In genomic region chr10:48608279-48608681, GRCh38 we compare ENCODE assay signal across 9 cellular contexts. TPM values are rescaled to one million over a fixed set of nuclear protein-coding genes. Genes with fewer than 3 reads are reported as not detected.
DNase-seq lines count a peak whose midpoint lies in the region; ATAC-seq and TF ChIP-seq lines count a peak whose summit lies in the region.
"Had no signal": no experiment of that assay in that cellular context is flagged by ENCODE, and none has a peak within 500 bp of the region (broad histone marks: within the 10 kb centered on the region; RNA-seq: fewer than 3 reads in every experiment).

No MANE protein-coding gene starts in this region.

- H3K4me3 ChIP-seq in A673 (ENCODE audit: low read depth, low read length, poor library complexity, severe bottlenecking) (no peak overlapping the region), GM23338 (no peak overlapping the region)

- H3F3A ChIP-seq in GM23338 (replicated peaks; ENCODE audit: low read depth) = no peaks in the 10 kb centered on the region

- no peaks in the 10 kb centered on the region for H3K9me3 ChIP-seq in A673 (ENCODE audit: low read depth, low read length, poor library complexity, severe bottlenecking)

- no peak overlapping the region for H3K27ac Mint-ChIP-seq in GM23338
- H3K27ac Mint-ChIP-seq in activated CD4-positive, alpha-beta T cell treated with anti-CD3 and anti-CD28 coated beads, Interleukin-2, amount 10 ng/mL, durations not matched to agents 24 days and 14 days = no peak overlapping the region
- H3K27ac Mint-ChIP-seq: IgD-negative memory B cell had no signal

- H3K36me3 ChIP-seq in A673 (ENCODE audit: insufficient read depth, low read length, poor library complexity, severe bottlenecking) (no peaks in the 10 kb centered on the region), GM23338 (ENCODE audit: insufficient read depth) (no peaks in the 10 kb centered on the region)

- POLR2A ChIA-PET in A673 (lab: Charles Lee; ENCODE audit: low non-redundant PET) = no interaction called here

- no peak overlapping the region for H3K4me2 ChIP-seq in GM23338

- intact Hi-C loops in A673 (cut with micrococcal nuclease; ENCODE audit: unreplicated experiment) (no loop called here), cardiac septum (cut with DNase I) (loop anchor here (5.0 kb wide), 1 partner anchor 49 kb away; no protein-coding TSS in a partner anchor), sciatic nerve (cut with DNase I) (no loop called here)
- intact Hi-C loops in activated CD4-positive, alpha-beta T cell treated with anti-CD3 and anti-CD28 coated beads, Interleukin-2, amount 10 ng/mL, durations not matched to agents 24 days and 14 days (cut with micrococcal nuclease) = loop anchor here (1.0 to 5.0 kb wide), 2 partner anchors 49 to 245 kb away; no protein-coding TSS in a partner anchor

- peaks cover 55% of the 10 kb centered on the region for H3K27me3 ChIP-seq in A673 (replicated peaks; ENCODE audit: insufficient read depth, low read depth, low read length, poor library complexity)
- H3K27me3 ChIP-seq in GM23338 (ENCODE audit: insufficient read depth) = peaks cover 26% of the 10 kb centered on the region

- peaks cover 22% of the 10 kb centered on the region for H3K4me1 Mint-ChIP-seq in GM23338
- no peaks in the 10 kb centered on the region for H3K4me1 Mint-ChIP-seq in activated CD4-positive, alpha-beta T cell treated with anti-CD3 and anti-CD28 coated beads, Interleukin-2, amount 10 ng/mL, durations not matched to agents 24 days and 14 days

- no peaks in the 10 kb centered on the region for H3K36me3 Mint-ChIP-seq in GM23338 (ENCODE audit: low read depth)
- H3K36me3 Mint-ChIP-seq in activated CD4-positive, alpha-beta T cell treated with anti-CD3 and anti-CD28 coated beads, Interleukin-2, amount 10 ng/mL, durations not matched to agents 24 days and 14 days (ENCODE audit: low read depth) = no peaks in the 10 kb centered on the region
- H3K36me3 Mint-ChIP-seq: IgD-negative memory B cell had no signal

- H3K4me1 ChIP-seq in A673 (ENCODE audit: insufficient read depth, low read length, poor library complexity, severe bottlenecking) (no peaks in the 10 kb centered on the region), GM23338 (ENCODE audit: insufficient read depth) (peaks cover 23% of the 10 kb centered on the region; the same call in 1 of the 2 replicates)

- H2AFZ ChIP-seq in GM23338 = peak overlapping the region; percentile 87

- H3K9me2 ChIP-seq in GM23338 (ENCODE audit: insufficient read depth) = peaks cover 5% of the 10 kb centered on the region; the same call in 1 of the 2 replicates

- H4K20me1 ChIP-seq in GM23338 (replicated peaks; ENCODE audit: insufficient read depth) = no peaks in the 10 kb centered on the region

- ATAC-seq in GM23338 = peak; percentile 84
- no peak for ATAC-seq in sciatic nerve

- H3K79me2 ChIP-seq in GM23338 (replicated peaks; ENCODE audit: insufficient read depth) = no peaks in the 10 kb centered on the region

- H3K4me3 Mint-ChIP-seq in GM23338 = no peak overlapping the region
- no peak overlapping the region for H3K4me3 Mint-ChIP-seq in activated CD4-positive, alpha-beta T cell treated with anti-CD3 and anti-CD28 coated beads, Interleukin-2, amount 10 ng/mL, durations not matched to agents 24 days and 14 days
- H3K4me3 Mint-ChIP-seq: IgD-negative memory B cell had no signal

- no peak overlapping the region for H3K27ac ChIP-seq in A673 (ENCODE audit: low read depth, low read length, poor library complexity, severe bottlenecking)
- H3K27ac ChIP-seq in GM23338 (ENCODE audit: low read depth) = no peak overlapping the region

- CTCF ChIA-PET in A673 (lab: Charles Lee) = interaction anchor here (0.6 kb wide), 1 partner anchor 663 kb away, joined by 3 read pairs; no protein-coding TSS in a partner anchor

- TF ChIP-seq CTCF in A673 (conservative IDR thresholded peaks at IDR 0.05; ENCODE audit: low read depth, low read length) (peak; percentile 69), GM23338 (conservative IDR thresholded peaks at IDR 0.05; ENCODE audit: low read depth in 2 of 2) (peak; percentile 79 to 84)

- H3K27me3 Mint-ChIP-seq in GM23338 (ENCODE audit: insufficient read depth, low read depth, poor library complexity) = peaks cover 31% of the 10 kb centered on the region
- peaks cover 31% of the 10 kb centered on the region for H3K27me3 Mint-ChIP-seq in activated CD4-positive, alpha-beta T cell treated with anti-CD3 and anti-CD28 coated beads, Interleukin-2, amount 10 ng/mL, durations not matched to agents 24 days and 14 days

- BruUV-seq in A673 (replicated peaks; lab: Mats Ljungman, UMichigan) = no TSS peak

- H3K9me3 Mint-ChIP-seq in GM23338 = no peaks in the 10 kb centered on the region
- no peaks in the 10 kb centered on the region for H3K9me3 Mint-ChIP-seq in activated CD4-positive, alpha-beta T cell treated with anti-CD3 and anti-CD28 coated beads, Interleukin-2, amount 10 ng/mL, durations not matched to agents 24 days and 14 days
- H3K9me3 Mint-ChIP-seq: IgD-negative memory B cell had no signal

- DNase-seq in A673 (ENCODE audit: low spot score) (peak; percentile 42), GM03348 (ENCODE audit: low spot score) (peak; percentile 56), GM23338 (ENCODE audit: low spot score) (peak; percentile 89), LHCN-M2 (ENCODE audit: low read depth) (peak; percentile 69), cardiac septum (ENCODE audit: low spot score) (peak; percentile 75), sciatic nerve (ENCODE audit: low spot score) (no peak)
- DNase-seq in activated CD4-positive, alpha-beta T cell treated with anti-CD3 and anti-CD28 coated beads, Interleukin-2, amount 10 ng/mL, durations not matched to agents 24 days and 14 days = peak; percentile 76
- DNase-seq in stimulated activated CD4-positive, alpha-beta T cell treated with anti-CD3 and anti-CD28 coated beads, Interleukin-1b, Interleukin-23, amount 100 ng/mL, for 48 hours = peak; percentile 12

TF ChIP-seq in GM23338, 12 proteins besides CTCF, POLR2A, EP300 and RAD21 (continues in another document):
- TF ChIP-seq ZNF462 (CRISPR knock-in tag; IDR thresholded peaks at IDR 0.05) (no peak), POLR2AphosphoS5 (IDR thresholded peaks at IDR 0.05; ENCODE audit: low read depth) (no peak)

RNA-seq across cellular contexts. Expression of gene ARHGAP22, which starts 3.4 kb away (rescaled TPM):
- total RNA-seq in A673 (2021) (0.47 and 0.79 TPM in 2 replicates), LHCN-M2 (2014; rRNA removed) (255 and 312 TPM in 2 replicates), cardiac septum (4.4 TPM), sciatic nerve (11.7 TPM)
- 10.7 and 11.3 TPM in 2 replicates for total RNA-seq in GM23338 (2014; rRNA removed; shearing (Covaris generic))
- 4.8 and 5.5 TPM in 2 replicates for polyA plus RNA-seq in GM23338 (2016; fragmentation: Nextera tagmentation; extraction: Ambion mirVana)
- 102 TPM for polyA plus RNA-seq in LHCN-M2 (2012)
- not detected in 2 replicates for total RNA-seq in activated CD4-positive, alpha-beta T cell treated with anti-CD3 and anti-CD28 coated beads, Interleukin-2, amount 10 ng/mL, durations not matched to agents 24 days and 14 days

Comparison
In these comparisons a context has a peak if more than half of its experiments do, and no peak if none do; other contexts are left out.
1. RNA of gene ARHGAP22, which starts 3.4 kb away (total RNA-seq): 255 to 312 TPM in LHCN-M2; 11.7 TPM in sciatic nerve (single experiment), 10.7 to 11.3 TPM in GM23338, 4.4 TPM in cardiac septum (single experiment), 0.47 to 0.79 TPM in A673 and not detected in activated CD4-positive, alpha-beta T cell treated with anti-CD3 and anti-CD28 coated beads, Interleukin-2, amount 10 ng/mL, durations not matched to agents 24 days and 14 days; every median in the first group is over 10 times any median in the second.
2. intact Hi-C loops: an anchor here in activated CD4-positive, alpha-beta T cell treated with anti-CD3 and anti-CD28 coated beads, Interleukin-2, amount 10 ng/mL, durations not matched to agents 24 days and 14 days (1.0 to 5.0 kb wide) and cardiac septum (5.0 kb wide); none called in A673 and sciatic nerve.